8 cellular contexts compared by ENCODE assay signal in the genomic region with DNA sequence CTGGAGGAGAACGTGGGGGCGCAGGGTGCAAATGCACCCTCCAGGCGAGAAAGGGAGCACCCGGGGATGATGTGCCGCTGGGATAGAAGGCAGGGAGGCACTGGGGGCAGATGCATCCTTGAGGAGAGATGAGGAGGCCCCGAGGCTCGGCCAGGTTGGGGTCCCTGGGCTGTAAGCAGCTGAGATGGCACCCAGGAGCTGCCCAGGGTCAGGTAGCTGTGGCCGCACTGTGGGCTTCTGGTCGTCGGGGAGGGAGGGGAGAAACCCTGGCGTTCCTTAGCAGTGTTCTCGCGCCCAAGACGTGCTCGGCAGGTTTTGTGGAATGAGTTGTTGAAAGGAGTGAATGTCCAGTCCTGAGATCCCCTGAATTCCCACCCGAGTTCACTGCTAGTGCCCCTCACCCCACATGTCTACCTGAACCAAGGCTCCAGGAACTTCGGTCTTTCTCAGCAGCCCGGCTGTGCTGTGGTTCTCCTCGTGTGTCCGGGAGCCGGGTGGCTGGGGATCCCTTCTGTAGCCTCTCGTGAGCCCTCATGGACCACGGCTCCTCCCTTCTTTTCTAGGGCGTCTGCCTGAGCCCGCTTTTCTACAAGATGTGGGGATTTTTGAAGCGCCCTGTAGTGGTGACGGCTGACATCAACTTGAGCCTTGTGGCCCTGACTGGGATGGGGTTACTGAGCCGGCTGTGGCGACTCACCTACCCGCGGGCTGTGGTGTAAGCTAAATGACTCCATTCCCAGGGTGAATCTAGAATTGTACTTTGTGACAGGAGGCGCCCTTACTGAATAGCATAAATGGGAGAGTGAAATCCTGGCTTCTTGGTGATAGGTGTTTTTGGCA.
DNase-seq lines count a peak whose midpoint lies in the region.

No MANE protein-coding gene starts in this region.

- H3K27ac Mint-ChIP-seq in activated naive CD4-positive, alpha-beta T cell treated with anti-CD3 and anti-CD28 coated beads, Interleukin-2, amount 10 ng/mL, durations not matched to agents 7 days and 5 days = peak overlapping the region; percentile 86

- peak overlapping the region; percentile 89 for H3K4me3 Mint-ChIP-seq in activated naive CD4-positive, alpha-beta T cell treated with anti-CD3 and anti-CD28 coated beads, Interleukin-2, amount 10 ng/mL, durations not matched to agents 7 days and 5 days

- H3K4me1 Mint-ChIP-seq in activated naive CD4-positive, alpha-beta T cell treated with anti-CD3 and anti-CD28 coated beads, Interleukin-2, amount 10 ng/mL, durations not matched to agents 7 days and 5 days = peaks cover 60% of the 10 kb centered on the region

- no peaks in the 10 kb centered on the region for H3K9me3 Mint-ChIP-seq in activated naive CD4-positive, alpha-beta T cell treated with anti-CD3 and anti-CD28 coated beads, Interleukin-2, amount 10 ng/mL, durations not matched to agents 7 days and 5 days

- DNase-seq in DMS 273 (lab: John Stamatoyannopoulos, UW; ENCODE audit: unreplicated experiment) (peak; percentile 35), DMS 273 treated with DMSO at 0.1 percent for 48 hours (lab: John Stamatoyannopoulos, UW) (no peak), RKO (ENCODE audit: low spot score) (peak; percentile 88), iPS DF 19.7 (ENCODE audit: low read depth, low spot score) (peak; percentile 9), globus pallidus (ENCODE audit: low spot score) (no peak), NCI-H524 treated with DMSO at 0.1 percent for 48 hours (lab: John Stamatoyannopoulos, UW) (no peak)
- DNase-seq in activated naive CD4-positive, alpha-beta T cell treated with anti-CD3 and anti-CD28 coated beads, Interleukin-2, amount 10 ng/mL, durations not matched to agents 7 days and 5 days = peak; percentile 75
- peak; percentile 46 for DNase-seq in stimulated activated CD4-positive, alpha-beta T cell treated with anti-CD3 and anti-CD28 coated beads, Interleukin-12 subunit alpha, Interleukin-12 subunit beta, amount 100 ng/mL, for 4 hours

- CTCF ChIA-PET in activated naive CD4-positive, alpha-beta T cell treated with anti-CD3 and anti-CD28 coated beads, Interleukin-2, amount 10 ng/mL, durations not matched to agents 7 days and 5 days (lab: Charles Lee) = interaction anchor here (0.8 to 1.0 kb wide), 2 partner anchors 75 to 131 kb away, joined by 3 read pairs; no protein-coding TSS in a partner anchor

- peaks cover 31% of the 10 kb centered on the region for H3K36me3 Mint-ChIP-seq in activated naive CD4-positive, alpha-beta T cell treated with anti-CD3 and anti-CD28 coated beads, Interleukin-2, amount 10 ng/mL, durations not matched to agents 7 days and 5 days

- no peaks in the 10 kb centered on the region for H3K27me3 Mint-ChIP-seq in activated naive CD4-positive, alpha-beta T cell treated with anti-CD3 and anti-CD28 coated beads, Interleukin-2, amount 10 ng/mL, durations not matched to agents 7 days and 5 days

Comparison
In these comparisons a context has a peak if more than half of its experiments do, and no peak if none do; other contexts are left out.
1. DNase-seq: peak in DMS 273 (single experiment), RKO (single experiment), activated naive CD4-positive, alpha-beta T cell treated with anti-CD3 and anti-CD28 coated beads, Interleukin-2, amount 10 ng/mL, durations not matched to agents 7 days and 5 days (single experiment), iPS DF 19.7 (single experiment) and stimulated activated CD4-positive, alpha-beta T cell treated with anti-CD3 and anti-CD28 coated beads, Interleukin-12 subunit alpha, Interleukin-12 subunit beta, amount 100 ng/mL, for 4 hours (single experiment); none in DMS 273 treated with DMSO at 0.1 percent for 48 hours (single experiment), globus pallidus (single experiment) and NCI-H524 treated with DMSO at 0.1 percent for 48 hours (single experiment).